ENCODE assay signal across 18 cellular contexts in the genomic region with DNA sequence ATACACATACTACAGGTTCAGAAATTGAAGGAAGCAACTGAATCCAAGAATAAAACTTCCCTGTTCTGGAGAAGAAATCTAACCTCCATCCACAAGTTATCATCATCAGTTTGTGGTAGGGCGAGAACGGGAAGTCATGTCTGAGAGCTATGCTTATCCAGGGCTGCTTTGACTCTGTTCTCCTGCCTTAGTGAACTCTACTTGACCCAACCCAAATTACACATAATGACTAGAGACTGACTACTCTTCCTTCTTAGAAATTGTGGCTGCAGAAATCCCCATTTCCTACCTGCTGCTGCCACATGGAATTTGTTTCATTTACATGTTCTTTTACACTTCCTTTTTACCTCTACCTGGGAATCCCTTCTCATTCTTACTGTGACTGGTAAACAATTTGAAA.
"Had no signal": no experiment of that assay in that cellular context is flagged by ENCODE, and none has a peak within 500 bp of the region (broad histone marks: within the 10 kb centered on the region; RNA-seq: fewer than 3 reads in every experiment).

No MANE protein-coding gene starts in this region.

- H3K4me3 ChIP-seq: gastroesophageal sphincter, heart right ventricle, left lung, pancreas, sigmoid colon, spleen had no signal

- DNase-seq: activated CD4-positive, alpha-beta T cell treated with anti-CD3 and anti-CD28 coated beads, Interleukin-2, amount 50 U/mL, for 1 hour; activated CD8-positive, alpha-beta memory T cell treated with anti-CD3 and anti-CD28 coated beads for 24 hours; activated naive CD4-positive, alpha-beta T cell; activated naive CD8-positive, alpha-beta T cell treated with anti-CD3 and anti-CD28 coated beads, Interleukin-2, amount 10 ng/mL, durations not matched to agents 7 days and 5 days; anterior cingulate cortex; dermis blood vessel endothelial cell; effector memory CD8-positive, alpha-beta T cell; heart right ventricle; islet precursor cell; left lung; naive B cell; pancreas; sigmoid colon; spleen; stimulated activated naive CD8-positive, alpha-beta T cell treated with anti-CD3 and anti-CD28 coated beads, Interleukin-15, amount 100 ng/mL, for 72 hours had no signal

- H3K27me3 ChIP-seq: gastroesophageal sphincter, heart right ventricle, left lung, pancreas, sigmoid colon, spleen had no signal

- H3K4me1 ChIP-seq: heart right ventricle, pancreas, spleen had no signal

- H3K4me1 Mint-ChIP-seq: activated naive CD8-positive, alpha-beta T cell treated with anti-CD3 and anti-CD28 coated beads, Interleukin-2, amount 10 ng/mL, durations not matched to agents 7 days and 5 days; naive B cell; stimulated activated naive CD8-positive, alpha-beta T cell treated with anti-CD3 and anti-CD28 coated beads, Interleukin-15, amount 100 ng/mL, for 72 hours had no signal

- H3K27ac ChIP-seq: gastroesophageal sphincter, heart right ventricle, left lung, pancreas, sigmoid colon, spleen had no signal

- H3K9me3 Mint-ChIP-seq: type B pancreatic cell had no signal

- H3K9me3 ChIP-seq: gastroesophageal sphincter, heart right ventricle, left lung, pancreas, sigmoid colon, spleen had no signal

- ATAC-seq: effector memory CD8-positive, alpha-beta T cell; gastroesophageal sphincter; heart right ventricle; left lung; pancreas; stimulated activated naive CD8-positive, alpha-beta T cell treated with anti-CD3 and anti-CD28 coated beads, Interleukin-15, amount 100 ng/mL, for 72 hours had no signal

- H3K36me3 ChIP-seq: gastroesophageal sphincter, heart right ventricle, left lung, pancreas, sigmoid colon, spleen had no signal

- FAIRE-seq: pancreas had no signal

- H3K27ac Mint-ChIP-seq: activated naive CD8-positive, alpha-beta T cell treated with anti-CD3 and anti-CD28 coated beads, Interleukin-2, amount 10 ng/mL, durations not matched to agents 7 days and 5 days; effector memory CD8-positive, alpha-beta T cell; naive B cell; stimulated activated naive CD8-positive, alpha-beta T cell treated with anti-CD3 and anti-CD28 coated beads, Interleukin-15, amount 100 ng/mL, for 72 hours; T-helper 2 cell treated with Interferon-gamma antibody and Interleukin-4, amounts not matched to agents 5 μg/mL and 100 μg/mL, for 36 hours; type B pancreatic cell had no signal

- H3K4me3 Mint-ChIP-seq: activated naive CD8-positive, alpha-beta T cell treated with anti-CD3 and anti-CD28 coated beads, Interleukin-2, amount 10 ng/mL, durations not matched to agents 7 days and 5 days; effector memory CD8-positive, alpha-beta T cell; naive B cell; stimulated activated naive CD8-positive, alpha-beta T cell treated with anti-CD3 and anti-CD28 coated beads, Interleukin-15, amount 100 ng/mL, for 72 hours; T-helper 2 cell treated with Interferon-gamma antibody and Interleukin-4, amounts not matched to agents 5 μg/mL and 100 μg/mL, for 36 hours; type B pancreatic cell had no signal

- H3K27me3 Mint-ChIP-seq: activated naive CD8-positive, alpha-beta T cell treated with anti-CD3 and anti-CD28 coated beads, Interleukin-2, amount 10 ng/mL, durations not matched to agents 7 days and 5 days; effector memory CD8-positive, alpha-beta T cell; naive B cell; stimulated activated naive CD8-positive, alpha-beta T cell treated with anti-CD3 and anti-CD28 coated beads, Interleukin-15, amount 100 ng/mL, for 72 hours; type B pancreatic cell had no signal

- H3K36me3 Mint-ChIP-seq: activated naive CD8-positive, alpha-beta T cell treated with anti-CD3 and anti-CD28 coated beads, Interleukin-2, amount 10 ng/mL, durations not matched to agents 7 days and 5 days; naive B cell; type B pancreatic cell had no signal
